Comparison of ENCODE assay signal across 1 cellular context in genomic region chr5:72634444-72634843, GRCh38.
TF ChIP-seq lines count a peak whose summit lies in the region.

No MANE protein-coding gene starts in this region.

TF ChIP-seq in IMR-90, 13 proteins besides CTCF, POLR2A, EP300 and RAD21:
- TF ChIP-seq USF2 (IDR thresholded peaks at IDR 0.05; ENCODE audit: low read depth, low read length) (no peak), NFE2L2 (IDR thresholded peaks at IDR 0.05; ENCODE audit: low read depth, low read length) (no peak), MXI1 (IDR thresholded peaks at IDR 0.05; ENCODE audit: borderline replicate concordance, low read depth, low read length) (no peak), SMC3 (IDR thresholded peaks at IDR 0.05; ENCODE audit: low read depth, low read length) (no peak), MAFK (IDR thresholded peaks at IDR 0.05; ENCODE audit: low read depth, low read length) (no peak)
